In genomic region chr7:19390795-19391194, GRCh38 we compare ENCODE assay signal across 18 cellular contexts.
"Had no signal": no experiment of that assay in that cellular context is flagged by ENCODE, and none has a peak within 500 bp of the region (broad histone marks: within the 10 kb centered on the region; RNA-seq: fewer than 3 reads in every experiment).

No MANE protein-coding gene starts in this region.

- H3K4me3 Mint-ChIP-seq: activated CD4-positive, alpha-beta T cell treated with anti-CD3 and anti-CD28 coated beads, Interleukin-2, amount 10 ng/mL, durations not matched to agents 24 days and 14 days; activated CD8-positive, alpha-beta T cell treated with anti-CD3 and anti-CD28 coated beads for 36 hours; activated naive CD8-positive, alpha-beta T cell treated with anti-CD3 and anti-CD28 coated beads for 36 hours; activated T-helper 17 cell treated with anti-CD3 and anti-CD28 coated beads, Interleukin-2, amount 50 U/mL, for 72 hours; naive thymus-derived CD8-positive, alpha-beta T cell; stimulated activated naive B cell treated with anti-CD40 and anti-IgM and Interleukin-4, amounts not matched to agents 10 μg/mL and 1 μg/mL and 100 μg/mL, for 72 hours had no signal

- H2AFZ ChIP-seq: hepatocyte had no signal

- H3K79me2 ChIP-seq: hepatocyte had no signal

- H3K4me1 Mint-ChIP-seq: activated CD4-positive, alpha-beta T cell treated with anti-CD3 and anti-CD28 coated beads, Interleukin-2, amount 10 ng/mL, durations not matched to agents 24 days and 14 days; activated naive CD8-positive, alpha-beta T cell treated with anti-CD3 and anti-CD28 coated beads for 36 hours; activated T-helper 17 cell treated with anti-CD3 and anti-CD28 coated beads, Interleukin-2, amount 50 U/mL, for 72 hours; naive thymus-derived CD8-positive, alpha-beta T cell; stimulated activated naive B cell treated with anti-CD40 and anti-IgM and Interleukin-4, amounts not matched to agents 10 μg/mL and 1 μg/mL and 100 μg/mL, for 72 hours had no signal

- H3K27me3 ChIP-seq: cardiac muscle cell, hepatocyte had no signal

- H3K4me2 ChIP-seq: hepatocyte had no signal

- H3K4me3 ChIP-seq: cardiac muscle cell, hepatocyte had no signal

- H3K36me3 Mint-ChIP-seq: activated naive CD8-positive, alpha-beta T cell treated with anti-CD3 and anti-CD28 coated beads for 36 hours; naive thymus-derived CD8-positive, alpha-beta T cell; stimulated activated naive B cell treated with anti-CD40 and anti-IgM and Interleukin-4, amounts not matched to agents 10 μg/mL and 1 μg/mL and 100 μg/mL, for 72 hours had no signal

- H3K36me3 ChIP-seq: cardiac muscle cell had no signal

- H3K9me3 Mint-ChIP-seq: activated CD4-positive, alpha-beta T cell treated with anti-CD3 and anti-CD28 coated beads, Interleukin-2, amount 10 ng/mL, durations not matched to agents 24 days and 14 days; stimulated activated naive B cell treated with anti-CD40 and anti-IgM and Interleukin-4, amounts not matched to agents 10 μg/mL and 1 μg/mL and 100 μg/mL, for 72 hours had no signal

- H3K27ac Mint-ChIP-seq: activated CD4-positive, alpha-beta T cell treated with anti-CD3 and anti-CD28 coated beads, Interleukin-2, amount 10 ng/mL, durations not matched to agents 24 days and 14 days; activated CD8-positive, alpha-beta T cell treated with anti-CD3 and anti-CD28 coated beads for 36 hours; activated naive CD8-positive, alpha-beta T cell treated with anti-CD3 and anti-CD28 coated beads for 36 hours; activated T-helper 17 cell treated with anti-CD3 and anti-CD28 coated beads, Interleukin-2, amount 50 U/mL, for 72 hours; naive thymus-derived CD8-positive, alpha-beta T cell; stimulated activated naive B cell treated with anti-CD40 and anti-IgM and Interleukin-4, amounts not matched to agents 10 μg/mL and 1 μg/mL and 100 μg/mL, for 72 hours had no signal

- H3K27me3 Mint-ChIP-seq: activated CD4-positive, alpha-beta T cell treated with anti-CD3 and anti-CD28 coated beads, Interleukin-2, amount 10 ng/mL, durations not matched to agents 24 days and 14 days; activated CD8-positive, alpha-beta T cell treated with anti-CD3 and anti-CD28 coated beads for 36 hours; activated naive CD8-positive, alpha-beta T cell treated with anti-CD3 and anti-CD28 coated beads for 36 hours; activated T-helper 17 cell treated with anti-CD3 and anti-CD28 coated beads, Interleukin-2, amount 50 U/mL, for 72 hours; naive thymus-derived CD8-positive, alpha-beta T cell; stimulated activated naive B cell treated with anti-CD40 and anti-IgM and Interleukin-4, amounts not matched to agents 10 μg/mL and 1 μg/mL and 100 μg/mL, for 72 hours had no signal

- DNase-seq: activated CD4-positive, alpha-beta T cell treated with anti-CD3 and anti-CD28 coated beads, Interleukin-2, amount 10 ng/mL, durations not matched to agents 24 days and 14 days; activated CD4-positive, CD25-positive, alpha-beta regulatory T cell; activated CD8-positive, alpha-beta T cell treated with anti-CD3 and anti-CD28 coated beads for 36 hours; activated naive CD4-positive, alpha-beta T cell; activated naive CD8-positive, alpha-beta T cell treated with anti-CD3 and anti-CD28 coated beads for 36 hours; activated T-cell treated with anti-CD3 and anti-CD28 coated beads, Interleukin-2, amount 50 U/mL, for 1 hour; amniotic stem cell; dermis blood vessel endothelial cell; effector memory CD4-positive, alpha-beta T cell; foreskin fibroblast; left cardiac atrium; mesendoderm; naive thymus-derived CD8-positive, alpha-beta T cell; retina; stimulated activated naive B cell treated with anti-CD40 and anti-IgM and Interleukin-4, amounts not matched to agents 10 μg/mL and 1 μg/mL and 100 μg/mL, for 72 hours had no signal
